ENCODE assay signal across 11 cellular contexts in the genomic region with DNA sequence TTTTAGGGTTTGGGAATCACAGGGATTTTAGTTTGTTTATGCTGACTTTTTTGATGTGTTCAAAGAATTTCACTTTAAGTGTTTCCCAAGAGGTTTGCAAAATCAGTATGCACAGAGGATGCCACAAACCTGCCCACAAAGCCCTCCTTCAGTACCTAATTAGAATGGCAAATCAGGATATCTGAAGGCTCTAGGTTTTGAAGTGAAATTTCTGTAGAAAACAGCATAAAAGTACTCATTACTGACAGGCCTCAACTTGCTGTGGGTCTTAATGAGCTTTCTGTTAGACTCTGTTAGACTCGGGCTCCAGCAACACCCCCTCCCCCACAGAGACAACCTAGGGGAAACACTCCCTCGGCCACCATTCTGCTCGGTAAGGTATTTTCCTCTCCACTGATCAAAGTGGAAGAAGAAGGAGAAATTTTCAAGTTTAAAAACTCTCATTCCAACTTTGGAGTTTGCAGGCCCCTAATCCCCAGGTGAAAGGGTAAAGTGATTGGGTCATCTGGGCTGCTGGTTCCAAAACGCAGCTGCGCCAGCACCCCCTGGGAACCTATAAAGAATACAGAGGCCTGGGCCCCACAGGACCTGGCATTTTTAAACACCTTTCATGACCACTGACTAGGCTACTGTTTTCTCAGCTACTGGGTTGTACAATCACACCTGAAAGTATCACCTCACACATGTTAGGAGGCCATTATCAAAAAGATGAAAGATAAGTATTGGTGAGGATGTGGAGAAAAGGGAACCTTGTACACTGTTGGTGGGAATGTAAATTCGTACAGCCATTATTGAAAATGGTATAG.
DNase-seq lines count a peak whose midpoint lies in the region; ATAC-seq and TF ChIP-seq lines count a peak whose summit lies in the region.
"Had no signal": no experiment of that assay in that cellular context is flagged by ENCODE, and none has a peak within 500 bp of the region (broad histone marks: within the 10 kb centered on the region; RNA-seq: fewer than 3 reads in every experiment).

No MANE protein-coding gene starts in this region.

- no peaks in the 10 kb centered on the region for H3K79me1 ChIP-seq in neuronal stem cell (ENCODE audit: low read depth, low read length)

- H2BK120ac ChIP-seq in neuronal stem cell (ENCODE audit: low read depth, low read length), result no peak overlapping the region

- no peak overlapping the region for H3K4ac ChIP-seq in neuronal stem cell (ENCODE audit: low read length)

- no peaks in the 10 kb centered on the region for H4K20me1 ChIP-seq in KMS-11 (ENCODE audit: insufficient read depth)

- TF ChIP-seq POLR2A in esophagus muscularis mucosa (IDR thresholded peaks at IDR 0.05; ENCODE audit: low read depth), result no peak

- H3K4me1 ChIP-seq in KMS-11 (ENCODE audit: low read depth, poor library complexity, severe bottlenecking) (peaks cover 85% of the 10 kb centered on the region), neuronal stem cell (ENCODE audit: control insufficient read depth in 2 of 2, insufficient read depth in 1 of 2, low read depth in 1 of 2, low read length in 2 of 2) (peaks cover 9 to 13% of the 10 kb centered on the region in 2 donors), tibial artery (no peaks in the 10 kb centered on the region), aorta (ENCODE audit: control insufficient read depth in 1 of 2, insufficient read depth in 2 of 2, low read length in 2 of 2) (no peaks in the 10 kb centered on the region), esophagus muscularis mucosa (peaks cover 0 to 3% (median 0%) of the 10 kb centered on the region in 4 donors)
- H3K4me1 ChIP-seq: SJSA1 had no signal

- no peak for TF ChIP-seq EP300 in esophagus muscularis mucosa (IDR thresholded peaks at IDR 0.05)

- H3K9me3 ChIP-seq in neuronal stem cell (replicated peaks in 1 of 2; ENCODE audit: control insufficient read depth in 2 of 2, insufficient read depth in 1 of 2, low read depth in 1 of 2, low read length in 2 of 2) (no peaks in the 10 kb centered on the region), tibial artery (no peaks in the 10 kb centered on the region), aorta (ENCODE audit: control insufficient read depth, low read length) (no peaks in the 10 kb centered on the region), esophagus muscularis mucosa (no peaks in the 10 kb centered on the region)
- H3K9me3 ChIP-seq: mucosa of descending colon, SJSA1 had no signal

- H3K79me2 ChIP-seq in KMS-11 (ENCODE audit: insufficient read depth, low read depth), result peaks cover 18% of the 10 kb centered on the region; the same call in 1 of the 2 replicates

- H3K27me3 ChIP-seq in KMS-11 (ENCODE audit: insufficient read depth, low read depth) (no peaks in the 10 kb centered on the region), neuronal stem cell (ENCODE audit: control insufficient read depth in 3 of 3, insufficient read depth in 3 of 3, low read depth in 1 of 3, low read length in 3 of 3) (no peaks in the 10 kb centered on the region), tibial artery (no peaks in the 10 kb centered on the region), aorta (ENCODE audit: control insufficient read depth in 1 of 2, insufficient read depth in 2 of 2, low read length in 1 of 2) (no peaks in the 10 kb centered on the region), esophagus muscularis mucosa (no peaks in the 10 kb centered on the region)

- no peak overlapping the region for H3K14ac ChIP-seq in neuronal stem cell (ENCODE audit: low read length)

- no CpG with 5 or more reads among the region's 6 CpGs for WGBS in neuronal stem cell (ENCODE audit: extremely low coverage in 2 of 2, insufficient read length in 2 of 2, insufficient replicate concordance in 1 of 2), 2 donors
- 88 to 89% methylated on average over 6 of the region's 6 CpGs for WGBS in aorta, 2 donors
- 85% methylated on average over 6 of the region's 6 CpGs for WGBS in esophagus muscularis mucosa

- no peak overlapping the region for H4K91ac ChIP-seq in neuronal stem cell (ENCODE audit: low read depth, low read length, poor library complexity)

- no peak overlapping the region for H3K18ac ChIP-seq in neuronal stem cell (ENCODE audit: low read length)

- peak overlapping the region; percentile 35; the same call in 1 of the 2 replicates for H2AFZ ChIP-seq in KMS-11 (ENCODE audit: low read depth)
- H2AFZ ChIP-seq in neuronal stem cell (ENCODE audit: low read length), result peak overlapping the region; percentile 20

- H3K23ac ChIP-seq in neuronal stem cell (ENCODE audit: low read depth, low read length, poor library complexity), result no peak overlapping the region

- H2BK15ac ChIP-seq in neuronal stem cell (ENCODE audit: low read length), result no peak overlapping the region

- no peak overlapping the region for H2BK12ac ChIP-seq in neuronal stem cell (ENCODE audit: low read length)

- no peak overlapping the region for H2BK5ac ChIP-seq in neuronal stem cell (ENCODE audit: low read length)

- intact Hi-C loops in tibial artery (cut with DNase I; ENCODE audit: low total_unique reads), result no loop called here
- intact Hi-C loops in aorta (cut with DNase I), result no loop called here
- intact Hi-C loops in esophagus muscularis mucosa (cut with DNase I), result loop anchor here (2.0 to 5.0 kb wide), 2 partner anchors 66 to 118 kb away; a partner anchor contains a TSS

- peak overlapping the region; percentile 85 for H3K4me2 ChIP-seq in KMS-11
- H3K4me2 ChIP-seq in neuronal stem cell (ENCODE audit: insufficient read depth, low read length, poor library complexity, severe bottlenecking), result no peak overlapping the region

- no peaks in the 10 kb centered on the region for H3K36me3 ChIP-seq in KMS-11 (ENCODE audit: insufficient read depth)
- H3K36me3 ChIP-seq in neuronal stem cell (replicated peaks in 1 of 2; ENCODE audit: control insufficient read depth in 2 of 2, insufficient read depth in 2 of 2, low read length in 2 of 2), result no peaks in the 10 kb centered on the region
- H3K36me3 ChIP-seq in tibial artery, result no peaks in the 10 kb centered on the region
- H3K36me3 ChIP-seq in aorta (ENCODE audit: control insufficient read depth in 1 of 2, insufficient read depth in 2 of 2, low read length in 1 of 2), result no peaks in the 10 kb centered on the region
- no peaks in the 10 kb centered on the region for H3K36me3 ChIP-seq in esophagus muscularis mucosa
- H3K36me3 ChIP-seq: SJSA1 had no signal

- no peak overlapping the region for H2AK5ac ChIP-seq in neuronal stem cell (ENCODE audit: low read depth, low read length)

- H3K4me3 ChIP-seq in KMS-11 (IDR thresholded peaks at IDR 0.05; ENCODE audit: insufficient read depth, low read depth, low read length) (no peak overlapping the region), neuronal stem cell (ENCODE audit: low read length in 2 of 2) (no peak overlapping the region), tibial artery (no peak overlapping the region), aorta (ENCODE audit: low read length in 2 of 2) (no peak overlapping the region), esophagus muscularis mucosa (no peak overlapping the region)
- H3K4me3 ChIP-seq: mucosa of descending colon, SJSA1 had no signal

- H3K27ac ChIP-seq in KMS-11 (peak overlapping the region; percentile 53), neuronal stem cell (replicated peaks; ENCODE audit: low read length) (no peak overlapping the region), tibial artery (no peak overlapping the region), aorta (ENCODE audit: low read depth in 1 of 2, low read length in 2 of 2) (no peak overlapping the region), esophagus muscularis mucosa (replicated peaks in 1 of 4) (no peak overlapping the region)
- H3K27ac ChIP-seq: SJSA1 had no signal

- no peak for TF ChIP-seq CTCF in KMS-11 (conservative IDR thresholded peaks at IDR 0.05; ENCODE audit: low read depth, low read length)
- TF ChIP-seq CTCF in tibial artery (IDR thresholded peaks at IDR 0.05), result no peak
- TF ChIP-seq CTCF in esophagus muscularis mucosa (IDR thresholded peaks at IDR 0.05), result no peak

- H3K9ac ChIP-seq in KMS-11 (peak overlapping the region; percentile 13; the same call in 1 of the 2 replicates), neuronal stem cell (ENCODE audit: low read depth, low read length, poor library complexity) (no peak overlapping the region)

- ATAC-seq in GM19035 (IDR thresholded peaks at IDR 0.05; ENCODE audit: unreplicated experiment), result peak; percentile 82
- ATAC-seq in HG02588 (IDR thresholded peaks at IDR 0.05; ENCODE audit: unreplicated experiment), result peak; percentile 85
- no peak for ATAC-seq in aorta (ENCODE audit: low FRiP score)

- H4K8ac ChIP-seq in neuronal stem cell (ENCODE audit: low read depth, low read length), result no peak overlapping the region

- no peak for DNase-seq in neuronal stem cell (ENCODE audit: low spot score)
- DNase-seq in Ammon's horn (ENCODE audit: low spot score), result no peak
- no peak for DNase-seq in tibial artery
- no peak for DNase-seq in aorta
- DNase-seq in esophagus muscularis mucosa (ENCODE audit: extremely low spot score), result no peak
- DNase-seq: activated effector memory CD4-positive, alpha-beta T cell treated with Interleukin-2 at 50 U/mL for 16 hours had no signal
